Comparison of ENCODE assay signal across 37 cellular contexts in the genomic region with DNA sequence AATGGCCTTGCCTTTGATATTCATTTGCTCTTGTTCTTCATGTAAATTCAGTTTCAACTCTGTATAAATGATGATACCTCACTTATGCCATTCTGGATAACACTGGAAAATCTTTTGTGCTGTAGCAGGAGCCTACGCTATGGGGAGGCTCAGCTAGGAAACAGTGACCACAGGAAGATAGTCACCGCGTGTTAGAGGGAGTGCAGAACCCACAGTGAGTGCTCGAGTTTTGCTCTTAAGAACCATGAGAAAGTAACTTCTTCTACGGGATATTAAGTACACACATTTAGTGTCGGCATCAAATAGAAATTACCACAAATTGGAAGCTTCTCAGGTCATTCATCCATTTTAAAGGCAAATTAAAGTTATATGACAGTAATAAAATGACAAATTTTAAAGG.
"Had no signal": no experiment of that assay in that cellular context is flagged by ENCODE, and none has a peak within 500 bp of the region (broad histone marks: within the 10 kb centered on the region; RNA-seq: fewer than 3 reads in every experiment).

No MANE protein-coding gene starts in this region.

- H3K9me3 ChIP-seq: adrenal gland, body of pancreas, breast epithelium had no signal

- H3K36me3 Mint-ChIP-seq: activated CD4-positive, alpha-beta memory T cell treated with anti-CD3 and anti-CD28 coated beads for 36 hours; activated naive CD8-positive, alpha-beta T cell treated with anti-CD3 and anti-CD28 coated beads for 36 hours had no signal

- H3K4me3 ChIP-seq: adrenal gland, body of pancreas, breast epithelium had no signal

- H3K27me3 ChIP-seq: adrenal gland, body of pancreas, brain microvascular endothelial cell, breast epithelium had no signal

- DNase-seq: activated B cell treated with CpG ODN at 0.5 μM for 24 hours; activated CD4-positive, alpha-beta memory T cell treated with anti-CD3 and anti-CD28 coated beads for 36 hours; activated CD4-positive, alpha-beta T cell treated with anti-CD3 and anti-CD28 coated beads for 4 hours; activated CD4-positive, alpha-beta T cell treated with anti-CD3 and anti-CD28 coated beads, Interleukin-2, amount 10 ng/mL, durations not matched to agents 24 days and 14 days; activated CD4-positive, alpha-beta T cell treated with anti-CD3 and anti-CD28 coated beads, Interleukin-2, amount 50 U/mL, for 1 hour; activated CD4-positive, alpha-beta T cell treated with anti-CD3 and anti-CD28 coated beads, Interleukin-2, amount 50 U/mL, for 4 hours; activated CD4-positive, CD25-positive, alpha-beta regulatory T cell treated with anti-CD3 and anti-CD28 coated beads, Interleukin-2, amount 50 U/mL, for 72 hours; activated CD8-positive, alpha-beta memory T cell treated with anti-CD3 and anti-CD28 coated beads, Interleukin-2, amount 50 U/mL, for 4 hours; activated CD8-positive, alpha-beta T cell treated with anti-CD3 and anti-CD28 coated beads for 36 hours; activated effector memory CD4-positive, alpha-beta T cell treated with anti-CD3 and anti-CD28 coated beads, Interleukin-2, amount 50 U/mL, for 16 hours; activated gamma-delta T cell treated with Interleukin-2 at 50 U/mL for 16 hours; activated naive CD4-positive, alpha-beta T cell; activated naive CD4-positive, alpha-beta T cell treated with anti-CD3 and anti-CD28 coated beads for 36 hours; activated naive CD4-positive, alpha-beta T cell treated with anti-CD3 and anti-CD28 coated beads, Interleukin-2, amount 50 U/mL, for 16 hours; activated naive CD8-positive, alpha-beta T cell treated with anti-CD3 and anti-CD28 coated beads for 36 hours; activated T-cell treated with anti-CD3 and anti-CD28 coated beads for 4 hours; activated T-cell treated with anti-CD3 and anti-CD28 coated beads, Interleukin-2, amount 50 U/mL, for 1 hour; activated T-cell treated with anti-CD3 and anti-CD28 coated beads, Interleukin-2, amount 50 U/mL, for 4 hours; activated T-cell treated with anti-CD3 and anti-CD28 coated beads, Interleukin-2, amount 50 U/mL, for 72 hours; amniotic stem cell; aorta; body of pancreas; brain microvascular endothelial cell; central memory CD4-positive, alpha-beta T cell; T-helper 1 cell; T-helper 2 cell; T-helper 9 cell had no signal

- H3K9me3 Mint-ChIP-seq: activated naive CD8-positive, alpha-beta T cell treated with anti-CD3 and anti-CD28 coated beads for 36 hours; activated T-helper 1 cell treated with anti-CD3 and anti-CD28 coated beads, Interleukin-12 subunit alpha, Interleukin-12 subunit beta, Interleukin-2, Interleukin-4 antibody, amounts not matched to agents 30 ng/mL and 10 ng/mL and 1 ng/mL, durations not matched to agents 14 hours and 24 hours and 36 hours; activated T-helper 17 cell treated with anti-CD3 and anti-CD28 coated beads, Interleukin-2, amount 50 U/mL, for 72 hours; T-helper 1 cell treated with Interleukin-12 subunit alpha and Interleukin-12 subunit beta and Interleukin-4 antibody, amounts not matched to agents 30 μg/mL and 1 μg/mL, for 36 hours; T-helper 2 cell treated with Interferon-gamma antibody and Interleukin-4, amounts not matched to agents 5 μg/mL and 100 μg/mL, for 36 hours had no signal

- ATAC-seq: activated CD8-positive, alpha-beta T cell treated with anti-CD3 and anti-CD28 coated beads for 36 hours; activated naive CD4-positive, alpha-beta T cell treated with anti-CD3 and anti-CD28 coated beads, Interleukin-2, amount 50 U/mL, for 72 hours; activated T-cell treated with anti-CD3 and anti-CD28 coated beads, Interleukin-2, amount 50 U/mL, for 4 hours; activated T-cell treated with anti-CD3 and anti-CD28 coated beads, Interleukin-2, amount 50 U/mL, for 72 hours; activated T-helper 17 cell treated with anti-CD3 and anti-CD28 coated beads, Interleukin-2, amount 50 U/mL, for 72 hours; body of pancreas had no signal

- H3K4me1 ChIP-seq: adrenal gland, body of pancreas, breast epithelium had no signal

- FAIRE-seq: astrocyte, TTC549 had no signal

- H3K4me3 Mint-ChIP-seq: activated B cell treated with CpG ODN at 0.5 μM for 24 hours; activated CD4-positive, alpha-beta memory T cell treated with anti-CD3 and anti-CD28 coated beads for 36 hours; activated CD4-positive, alpha-beta T cell treated with anti-CD3 and anti-CD28 coated beads, Interleukin-2, amount 10 ng/mL, durations not matched to agents 24 days and 14 days; activated CD8-positive, alpha-beta T cell treated with anti-CD3 and anti-CD28 coated beads for 36 hours; activated naive CD4-positive, alpha-beta T cell treated with anti-CD3 and anti-CD28 coated beads for 36 hours; activated naive CD8-positive, alpha-beta T cell treated with anti-CD3 and anti-CD28 coated beads for 36 hours; activated T-cell treated with anti-CD3 and anti-CD28 coated beads, Interleukin-2, amount 50 U/mL, for 4 hours; activated T-cell treated with anti-CD3 and anti-CD28 coated beads, Interleukin-2, amount 50 U/mL, for 72 hours; activated T-helper 1 cell treated with anti-CD3 and anti-CD28 coated beads, Interleukin-12 subunit alpha, Interleukin-12 subunit beta, Interleukin-2, Interleukin-4 antibody, amounts not matched to agents 30 ng/mL and 10 ng/mL and 1 ng/mL, durations not matched to agents 14 hours and 24 hours and 36 hours; activated T-helper 17 cell treated with anti-CD3 and anti-CD28 coated beads, Interleukin-2, amount 50 U/mL, for 72 hours; T-helper 1 cell treated with Interleukin-12 subunit alpha and Interleukin-12 subunit beta and Interleukin-4 antibody, amounts not matched to agents 30 μg/mL and 1 μg/mL, for 36 hours; T-helper 2 cell treated with Interferon-gamma antibody and Interleukin-4, amounts not matched to agents 5 μg/mL and 100 μg/mL, for 36 hours had no signal

- H3K27ac ChIP-seq: adrenal gland, body of pancreas, brain microvascular endothelial cell, breast epithelium, VCaP had no signal

- H3K36me3 ChIP-seq: adrenal gland, brain microvascular endothelial cell, breast epithelium had no signal

- H3K27ac Mint-ChIP-seq: activated B cell treated with CpG ODN at 0.5 μM for 24 hours; activated CD4-positive, alpha-beta memory T cell treated with anti-CD3 and anti-CD28 coated beads for 36 hours; activated CD4-positive, alpha-beta T cell treated with anti-CD3 and anti-CD28 coated beads, Interleukin-2, amount 10 ng/mL, durations not matched to agents 24 days and 14 days; activated CD8-positive, alpha-beta T cell treated with anti-CD3 and anti-CD28 coated beads for 36 hours; activated naive CD4-positive, alpha-beta T cell treated with anti-CD3 and anti-CD28 coated beads for 36 hours; activated naive CD4-positive, alpha-beta T cell treated with anti-CD3 and anti-CD28 coated beads, Interleukin-2, amount 50 U/mL, for 72 hours; activated naive CD8-positive, alpha-beta T cell treated with anti-CD3 and anti-CD28 coated beads for 36 hours; activated T-cell treated with anti-CD3 and anti-CD28 coated beads, Interleukin-2, amount 50 U/mL, for 72 hours; activated T-helper 1 cell treated with anti-CD3 and anti-CD28 coated beads, Interleukin-12 subunit alpha, Interleukin-12 subunit beta, Interleukin-2, Interleukin-4 antibody, amounts not matched to agents 30 ng/mL and 10 ng/mL and 1 ng/mL, durations not matched to agents 14 hours and 24 hours and 36 hours; activated T-helper 17 cell treated with anti-CD3 and anti-CD28 coated beads, Interleukin-2, amount 50 U/mL, for 72 hours; T-helper 1 cell treated with Interleukin-12 subunit alpha and Interleukin-12 subunit beta and Interleukin-4 antibody, amounts not matched to agents 30 μg/mL and 1 μg/mL, for 36 hours; T-helper 2 cell treated with Interferon-gamma antibody and Interleukin-4, amounts not matched to agents 5 μg/mL and 100 μg/mL, for 36 hours had no signal

- H3K27me3 Mint-ChIP-seq: activated B cell treated with CpG ODN at 0.5 μM for 24 hours; activated CD4-positive, alpha-beta memory T cell treated with anti-CD3 and anti-CD28 coated beads for 36 hours; activated CD4-positive, alpha-beta T cell treated with anti-CD3 and anti-CD28 coated beads, Interleukin-2, amount 10 ng/mL, durations not matched to agents 24 days and 14 days; activated CD8-positive, alpha-beta T cell treated with anti-CD3 and anti-CD28 coated beads for 36 hours; activated naive CD8-positive, alpha-beta T cell treated with anti-CD3 and anti-CD28 coated beads for 36 hours; activated T-helper 17 cell treated with anti-CD3 and anti-CD28 coated beads, Interleukin-2, amount 50 U/mL, for 72 hours had no signal

- H3K4me1 Mint-ChIP-seq: activated B cell treated with CpG ODN at 0.5 μM for 24 hours; activated CD4-positive, alpha-beta T cell treated with anti-CD3 and anti-CD28 coated beads, Interleukin-2, amount 10 ng/mL, durations not matched to agents 24 days and 14 days; activated naive CD8-positive, alpha-beta T cell treated with anti-CD3 and anti-CD28 coated beads for 36 hours; activated T-helper 17 cell treated with anti-CD3 and anti-CD28 coated beads, Interleukin-2, amount 50 U/mL, for 72 hours had no signal
